ENCODE assay signal across 9 cellular contexts in genomic region chr16:48054881-48055601, GRCh38.
DNase-seq lines count a peak whose midpoint lies in the region; ATAC-seq and TF ChIP-seq lines count a peak whose summit lies in the region.
"Had no signal": no experiment of that assay in that cellular context is flagged by ENCODE, and none has a peak within 500 bp of the region (broad histone marks: within the 10 kb centered on the region; RNA-seq: fewer than 3 reads in every experiment).

No MANE protein-coding gene starts in this region.

- WGBS in body of pancreas, 2 donors, result 21 to 26% methylated on average over 24 of the region's 24 CpGs

- intact Hi-C loops in body of pancreas (cut with DNase I), result no loop called here

- ATAC-seq in GM18502 (IDR thresholded peaks at IDR 0.05; ENCODE audit: poor library complexity, unreplicated experiment), result peak; percentile 84
- ATAC-seq in HG03558 (IDR thresholded peaks at IDR 0.05; ENCODE audit: extremely low read depth, unreplicated experiment), result peak; percentile 62
- peak; percentile 52 for ATAC-seq in body of pancreas
- ATAC-seq in HG02588 (IDR thresholded peaks at IDR 0.05; ENCODE audit: unreplicated experiment), result no peak

- no peak overlapping the region for H3K27ac ChIP-seq in body of pancreas
- no peak overlapping the region for H3K27ac ChIP-seq in iPS-18a (ENCODE audit: low read length)
- H3K27ac ChIP-seq in skeletal muscle tissue (ENCODE audit: low read depth, low read length), result no peak overlapping the region
- H3K27ac ChIP-seq: SK-N-MC had no signal

- H3K36me3 ChIP-seq in NT2/D1 (ENCODE audit: insufficient read depth, insufficient read length, low read length), result no peaks in the 10 kb centered on the region
- H3K36me3 ChIP-seq in body of pancreas (replicated peaks in 1 of 2; ENCODE audit: insufficient read depth in 1 of 2, low read depth in 2 of 2), result no peaks in the 10 kb centered on the region
- no peaks in the 10 kb centered on the region for H3K36me3 ChIP-seq in iPS-18a (ENCODE audit: control insufficient read depth, low read depth, low read length)
- H3K36me3 ChIP-seq in skeletal muscle tissue (ENCODE audit: control insufficient read depth in 3 of 3, insufficient read depth in 3 of 3, low read length in 3 of 3), result no peaks in the 10 kb centered on the region

- no peak overlapping the region for H3K4me3 ChIP-seq in NT2/D1 (ENCODE audit: insufficient read length, low read depth)
- no peak overlapping the region for H3K4me3 ChIP-seq in body of pancreas
- H3K4me3 ChIP-seq in iPS-18a (ENCODE audit: low read length), result peak overlapping the region; percentile 44
- peak overlapping the region; percentile 49 to 73 (median 66) for H3K4me3 ChIP-seq in skeletal muscle tissue (ENCODE audit: low read length in 3 of 3)
- H3K4me3 ChIP-seq: SK-N-MC had no signal

- H3K4me1 ChIP-seq in NT2/D1 (ENCODE audit: insufficient read depth, insufficient read length) (peaks cover 3% of the 10 kb centered on the region), body of pancreas (peaks cover 6% of the 10 kb centered on the region), iPS-18a (ENCODE audit: control insufficient read depth, low read depth, low read length) (peaks cover 10% of the 10 kb centered on the region), skeletal muscle tissue (ENCODE audit: control insufficient read depth in 3 of 3, insufficient read depth in 3 of 3, low read length in 3 of 3) (peaks cover 3 to 5% (median 3%) of the 10 kb centered on the region in 3 donors)

- DNase-seq in AG20443 (ENCODE audit: low spot score) (peak; percentile 79), NT2/D1 (ENCODE audit: low read depth, low spot score) (peak; percentile 30), body of pancreas (peak; percentile 46 to 57 (median 52))

- peaks cover 5% of the 10 kb centered on the region; the same call in 1 of the 2 replicates for H3K9me3 ChIP-seq in NT2/D1 (ENCODE audit: insufficient read depth, low read length)
- H3K9me3 ChIP-seq in body of pancreas, result no peaks in the 10 kb centered on the region
- no peaks in the 10 kb centered on the region for H3K9me3 ChIP-seq in iPS-18a (ENCODE audit: control insufficient read depth, low read depth, low read length)
- no peaks in the 10 kb centered on the region for H3K9me3 ChIP-seq in skeletal muscle tissue (ENCODE audit: control insufficient read depth in 3 of 3, low read length in 3 of 3)

- TF ChIP-seq POLR2A in body of pancreas (IDR thresholded peaks at IDR 0.05), result no peak

- H3K27me3 ChIP-seq in NT2/D1 (ENCODE audit: insufficient read depth, insufficient read length) (no peaks in the 10 kb centered on the region), body of pancreas (no peaks in the 10 kb centered on the region), iPS-18a (ENCODE audit: control insufficient read depth, insufficient read depth, low read length) (peaks cover 8% of the 10 kb centered on the region), skeletal muscle tissue (ENCODE audit: control insufficient read depth in 3 of 3, insufficient read depth in 3 of 3, low read length in 3 of 3) (no peaks in the 10 kb centered on the region)

- H3K9ac ChIP-seq in NT2/D1 (ENCODE audit: insufficient read length, low read depth), result no peak overlapping the region
- H3K9ac ChIP-seq in iPS-18a (ENCODE audit: low read length), result no peak overlapping the region
- peak overlapping the region in 2 of 3 donors; percentile 24 to 73 for H3K9ac ChIP-seq in skeletal muscle tissue (ENCODE audit: low read depth in 1 of 3, low read length in 3 of 3)

- TF ChIP-seq CTCF in body of pancreas (IDR thresholded peaks at IDR 0.05), result peak; percentile 46 to 75 (median 65)

Comparison
In these comparisons a context has a peak if more than half of its experiments do, and no peak if none do; other contexts are left out.
1. H3K4me3 ChIP-seq: peak in iPS-18a (single experiment) and skeletal muscle tissue (3 of 3); none in NT2/D1 (single experiment) and body of pancreas (0 of 2).
2. H3K9ac ChIP-seq: peak in skeletal muscle tissue (2 of 3); none in NT2/D1 (single experiment) and iPS-18a (single experiment).
3. Peak in every context shown above with its lines, with median percentiles within 50 percentile points of each other: DNase-seq.